10 cellular contexts compared by ENCODE assay signal in the genomic region with DNA sequence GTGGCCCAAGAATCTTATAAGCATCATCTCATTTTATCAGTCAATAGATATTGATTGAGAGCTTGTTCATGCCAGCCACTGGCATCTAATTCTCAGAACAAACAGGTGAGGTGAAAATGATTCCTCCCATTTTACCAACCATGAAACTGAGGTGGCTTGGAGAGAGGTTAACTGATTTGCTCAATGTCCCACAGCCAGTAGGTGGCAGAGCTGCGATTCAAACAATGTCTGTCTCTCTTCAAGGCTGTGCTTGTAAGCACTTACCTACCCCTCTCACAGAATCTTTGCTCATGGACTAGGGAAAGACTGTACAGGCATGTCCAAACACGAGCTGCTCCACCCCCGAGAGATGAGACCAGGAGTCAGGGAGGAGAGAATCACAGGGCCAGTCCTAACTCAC. TPM values are rescaled to one million over a fixed set of nuclear protein-coding genes. Genes with fewer than 3 reads are reported as not detected.
DNase-seq lines count a peak whose midpoint lies in the region; ATAC-seq, FAIRE-seq and TF ChIP-seq lines count a peak whose summit lies in the region.
"Had no signal": no experiment of that assay in that cellular context is flagged by ENCODE, and none has a peak within 500 bp of the region (broad histone marks: within the 10 kb centered on the region; RNA-seq: fewer than 3 reads in every experiment).

No MANE protein-coding gene starts in this region.

- no peaks in the 10 kb centered on the region for H3K9me2 ChIP-seq in SU-DHL-6 (replicated peaks; ENCODE audit: insufficient read depth, low read length)

- DNase-seq in NOMO-1 (lab: John Stamatoyannopoulos, UW; ENCODE audit: unreplicated experiment in 2 of 2) (peak; percentile 19 to 45), NOMO-1 treated with dmso at 0.1 percent for 144 hours (lab: John Stamatoyannopoulos, UW; ENCODE audit: unreplicated experiment) (no peak), HepG2 (ENCODE audit: low spot score) (peak; percentile 42), NCI-H128 (lab: John Stamatoyannopoulos, UW; ENCODE audit: unreplicated experiment) (no peak), DMS79 (lab: John Stamatoyannopoulos, UW) (no peak)

- H3K9me3 ChIP-seq in SU-DHL-6 (ENCODE audit: insufficient read depth, low read length), result no peaks in the 10 kb centered on the region
- H3K9me3 ChIP-seq in HepG2 (ENCODE audit: low read length), result no peaks in the 10 kb centered on the region

- TF ChIP-seq RAD21 in HepG2 (CRISPR knock-in tag; IDR thresholded peaks at IDR 0.05), result no peak

- POLR2A ChIA-PET in HepG2 (lab: Yijun Ruan, JAX), result no interaction called here

- no peak overlapping the region for H3K27ac ChIP-seq in SU-DHL-6 (ENCODE audit: low read depth, low read length)
- H3K27ac ChIP-seq in HepG2 (ENCODE audit: extremely low read length, insufficient read depth, low read length), result no peak overlapping the region

- TF ChIP-seq CTCF in SU-DHL-6 (IDR thresholded peaks at IDR 0.05; ENCODE audit: insufficient read depth, low read length, poor library complexity, severe bottlenecking), result peak; percentile 57
- peak; percentile 75 for TF ChIP-seq CTCF in HepG2 (CRISPR knock-in tag; IDR thresholded peaks at IDR 0.05)

- TF ChIP-seq POLR2A in HepG2 (IDR thresholded peaks at IDR 0.05; ENCODE audit: insufficient read depth in 1 of 2, low read depth in 2 of 2, low read length in 2 of 2), result no peak

- 0% methylated on average over 3 of the region's 3 CpGs for WGBS in HepG2 (ENCODE audit: low lambda C conversion rate)

- no peaks in the 10 kb centered on the region for H3K79me2 ChIP-seq in SU-DHL-6 (ENCODE audit: insufficient read depth, low read length)
- no peaks in the 10 kb centered on the region for H3K79me2 ChIP-seq in HepG2 (ENCODE audit: insufficient read depth, low read length)

- no peak overlapping the region for H2AFZ ChIP-seq in SU-DHL-6 (ENCODE audit: low read depth, low read length, severe bottlenecking)
- no peak overlapping the region for H2AFZ ChIP-seq in HepG2 (ENCODE audit: low read length)

- no TSS peak for BruUV-seq in HepG2 (replicated peaks; lab: Mats Ljungman, UMichigan)

- H4K20me1 ChIP-seq in SU-DHL-6 (ENCODE audit: low read depth, low read length) (no peaks in the 10 kb centered on the region), HepG2 (ENCODE audit: insufficient read depth, low read length) (no peaks in the 10 kb centered on the region)

- in situ Hi-C loops in HepG2 (cut with HindIII; ENCODE audit: extremely low pct_ligation_motif_present, low pct_unique_long_range_greater_than_20kb), result loop anchor here (5.0 kb wide), 1 partner anchor 56 kb away; no protein-coding TSS in a partner anchor

- CTCF ChIA-PET in HepG2 (lab: Yijun Ruan, JAX; ENCODE audit: low intra/inter-chr PET ratio, low total read pairs), result interaction anchor here (0.8 to 1.4 kb wide), 3 partner anchors 56 to 213 kb away, joined by 3 to 13 read pairs (median 6); no protein-coding TSS in a partner anchor

- H3K4me1 ChIP-seq in HepG2 (ENCODE audit: insufficient read depth, low read length), result peaks cover 13% of the 10 kb centered on the region

- no peak overlapping the region for H3K4me2 ChIP-seq in SU-DHL-6 (ENCODE audit: low read depth, low read length, poor library complexity, severe bottlenecking)
- H3K4me2 ChIP-seq in HepG2 (ENCODE audit: low read depth, low read length), result no peak overlapping the region

- ATAC-seq in HG03378 (IDR thresholded peaks at IDR 0.05; ENCODE audit: unreplicated experiment) (peak; percentile 65), HepG2 (peak; percentile 88)
- ATAC-seq in activated CD4-positive, CD25-positive, alpha-beta regulatory T cell treated with anti-CD3 and anti-CD28 coated beads, Interleukin-2, amount 50 U/mL, for 24 hours, result no peak

- H3K4me3 ChIP-seq in SU-DHL-6 (ENCODE audit: insufficient read depth, low read length, poor library complexity, severe bottlenecking) (no peak overlapping the region), HepG2 (replicated peaks in 1 of 3; ENCODE audit: insufficient read depth in 1 of 3, low read depth in 2 of 3, low read length in 3 of 3) (no peak overlapping the region)

- FAIRE-seq in HepG2 (lab: Jason Lieb, UNC), result peak; percentile 84
- FAIRE-seq: G401.6 had no signal

- H3K9ac ChIP-seq in SU-DHL-6 (ENCODE audit: low read length) (no peak overlapping the region), HepG2 (ENCODE audit: insufficient read depth, low read depth, low read length) (no peak overlapping the region)

- H3K27me3 ChIP-seq in SU-DHL-6 (ENCODE audit: low read length) (no peaks in the 10 kb centered on the region), HepG2 (ENCODE audit: control insufficient read depth in 1 of 2, insufficient read depth in 2 of 2, low read length in 2 of 2) (no peaks in the 10 kb centered on the region; a peak in 2 of 5 replicates)

- no peak for TF ChIP-seq EP300 in HepG2 (IDR thresholded peaks at IDR 0.05; ENCODE audit: low read depth in 2 of 2, low read length in 2 of 2)
- TF ChIP-seq EP300 in HepG2 (CRISPR knock-in tag; IDR thresholded peaks at IDR 0.05; ENCODE audit: borderline replicate concordance), result no peak

- no peaks in the 10 kb centered on the region for H3F3A ChIP-seq in SU-DHL-6 (ENCODE audit: insufficient read depth)

- no peaks in the 10 kb centered on the region for H3K36me3 ChIP-seq in SU-DHL-6 (ENCODE audit: low read length)
- no peaks in the 10 kb centered on the region for H3K36me3 ChIP-seq in HepG2 (replicated peaks in 1 of 2; ENCODE audit: control insufficient read depth in 1 of 2, insufficient read depth in 2 of 2, low read length in 2 of 2)

- intact Hi-C loops in HepG2 (cut with micrococcal nuclease; ENCODE audit: unreplicated experiment), result loop anchor here (1.0 to 5.0 kb wide), 3 partner anchors 55 to 389 kb away; no protein-coding TSS in a partner anchor

TF ChIP-seq in HepG2, 621 proteins besides CTCF, POLR2A, EP300 and RAD21:
- TF ChIP-seq GABPA (IDR thresholded peaks at IDR 0.05; ENCODE audit: low read depth, low read length) (no peak), GABPA (CRISPR knock-in tag; IDR thresholded peaks at IDR 0.05; ENCODE audit: low read depth) (no peak), ZMYM3 (CRISPR knock-in tag; IDR thresholded peaks at IDR 0.05) (0 out of 2 replicates have a peak, but pooled peaks have one; percentile 29), STAG1 (CRISPR knock-in tag; IDR thresholded peaks at IDR 0.05) (peak; percentile 66), SMC3 (IDR thresholded peaks at IDR 0.05; ENCODE audit: low read length) (peak; percentile 41; the same call in 1 of the 2 replicates), KDM1A (CRISPR knock-in tag; IDR thresholded peaks at IDR 0.05) (0 out of 2 replicates have a peak, but pooled peaks have one; percentile 35), ZNF629 (CRISPR knock-in tag; conservative IDR thresholded peaks at IDR 0.05) (peak; percentile 94), ZNF839 (CRISPR knock-in tag; IDR thresholded peaks at IDR 0.05; ENCODE audit: borderline replicate concordance) (no peak), SMAD3 (CRISPR knock-in tag; IDR thresholded peaks at IDR 0.05) (no peak), PHF21A (CRISPR knock-in tag; IDR thresholded peaks at IDR 0.05) (no peak)
- TF ChIP-seq, protein P1, sequence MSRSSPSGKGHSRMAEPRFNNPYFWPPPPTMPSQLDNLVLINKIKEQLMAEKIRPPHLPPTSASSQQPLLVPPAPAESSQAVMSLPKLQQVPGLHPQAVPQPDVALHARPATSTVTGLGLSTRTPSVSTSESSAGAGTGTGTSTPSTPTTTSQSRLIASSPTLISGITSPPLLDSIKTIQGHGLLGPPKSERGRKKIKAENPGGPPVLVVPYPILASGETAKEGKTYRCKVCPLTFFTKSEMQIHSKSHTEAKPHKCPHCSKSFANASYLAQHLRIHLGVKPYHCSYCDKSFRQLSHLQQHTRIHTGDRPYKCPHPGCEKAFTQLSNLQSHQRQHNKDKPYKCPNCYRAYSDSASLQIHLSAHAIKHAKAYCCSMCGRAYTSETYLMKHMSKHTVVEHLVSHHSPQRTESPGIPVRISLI (CRISPR knock-in tag; IDR thresholded peaks at IDR 0.05; ENCODE audit: borderline replicate concordance), result no peak

RNA-seq across cellular contexts. Expression of a gene that starts 21.5 kb away (rescaled TPM):
- total RNA-seq in HepG2 (2016; rRNA removed; fragmentation: Illumina TruSeq; extraction: Trizol), result not detected in 2 replicates
- not detected in 2 replicates for total RNA-seq in HepG2 (2016; cell fraction: cytosol; rRNA removed; fragmentation: Illumina TruSeq; extraction: Trizol; ENCODE audit: low read depth)
- not detected in 2 replicates for total RNA-seq in HepG2 (2016; cell fraction: insoluble cytoplasmic fraction; rRNA removed; fragmentation: Illumina TruSeq; extraction: Trizol)
- total RNA-seq in HepG2 (2016; cell fraction: membrane; rRNA removed; fragmentation: Illumina TruSeq; extraction: Trizol), result not detected in 2 replicates
- not detected in 2 replicates for total RNA-seq in HepG2 (2016; cell fraction: nucleus; rRNA removed; fragmentation: Illumina TruSeq; extraction: Trizol)
- polyA plus RNA-seq in HepG2 (2011; rRNA removed), result not detected in 2 replicates
- not detected in 2 replicates for polyA plus RNA-seq in HepG2 (2011; cell fraction: cytosol; rRNA removed)
- polyA plus RNA-seq in HepG2 (2011; cell fraction: nucleus; rRNA removed), result not detected in 2 replicates
- not detected in 2 replicates for polyA plus RNA-seq in HepG2 (2012)
- polyA plus RNA-seq in HepG2 (2016; cell fraction: cytosol; fragmentation: Illumina TruSeq; extraction: Trizol; ENCODE audit: low read depth), result not detected in 2 replicates
- not detected in 2 replicates for polyA plus RNA-seq in HepG2 (2016; cell fraction: insoluble cytoplasmic fraction; fragmentation: Illumina TruSeq; extraction: Trizol; ENCODE audit: low read depth)
- not detected in 2 replicates for polyA plus RNA-seq in HepG2 (2016; cell fraction: membrane; fragmentation: Illumina TruSeq; extraction: Trizol; ENCODE audit: low read depth)
- not detected in 2 replicates for polyA plus RNA-seq in HepG2 (2016; cell fraction: nucleus; fragmentation: Illumina TruSeq; extraction: Trizol; ENCODE audit: insufficient read depth, low read depth)
- polyA minus RNA-seq in HepG2 (2011; rRNA and poly(A)+ RNA removed; ENCODE audit: low replicate concordance), result not detected in 2 replicates
- polyA minus RNA-seq in HepG2 (2011; cell fraction: cytosol; rRNA and poly(A)+ RNA removed), result not detected in 2 replicates
- polyA minus RNA-seq in HepG2 (2011; cell fraction: nucleus; rRNA and poly(A)+ RNA removed), result not detected in 2 replicates
- total RNA-seq: activated CD8-positive, alpha-beta memory T cell treated with anti-CD3 and anti-CD28 coated beads for 36 hours had no signal

Comparison
In these comparisons a context has a peak if more than half of its experiments do, and no peak if none do; other contexts are left out.
1. DNase-seq: peak in NOMO-1 (2 of 2) and HepG2 (single experiment); none in NOMO-1 treated with dmso at 0.1 percent for 144 hours (single experiment), NCI-H128 (single experiment) and DMS79 (single experiment).
2. ATAC-seq: peak in HG03378 (single experiment) and HepG2 (single experiment); none in activated CD4-positive, CD25-positive, alpha-beta regulatory T cell treated with anti-CD3 and anti-CD28 coated beads, Interleukin-2, amount 50 U/mL, for 24 hours (0 of 2).